ENCODE assay signal across 9 cellular contexts in genomic region chr20:10540636-10541493, GRCh38.
DNase-seq lines count a peak whose midpoint lies in the region; ATAC-seq and TF ChIP-seq lines count a peak whose summit lies in the region.
"Had no signal": no experiment of that assay in that cellular context is flagged by ENCODE, and none has a peak within 500 bp of the region (broad histone marks: within the 10 kb centered on the region; RNA-seq: fewer than 3 reads in every experiment).

No MANE protein-coding gene starts in this region.

- TF ChIP-seq POLR2A in breast epithelium (IDR thresholded peaks at IDR 0.05): no peak

- H3K9me3 ChIP-seq in breast epithelium (no peaks in the 10 kb centered on the region), liver (ENCODE audit: control insufficient read depth in 4 of 4, low read length in 3 of 4) (no peaks in the 10 kb centered on the region)

- H3K27ac Mint-ChIP-seq in glutamatergic neuron (ENCODE audit: unreplicated experiment): no peak overlapping the region

- H3K4me3 ChIP-seq in breast epithelium: peak overlapping the region in 1 of 3 donors; percentile 27
- no peak overlapping the region for H3K4me3 ChIP-seq in liver (ENCODE audit: low read depth in 1 of 3, low read length in 3 of 3)

- no peak for TF ChIP-seq RAD21 in liver (IDR thresholded peaks at IDR 0.05)

- H3K27ac ChIP-seq in breast epithelium (peak overlapping the region; percentile 83 to 88), liver (ENCODE audit: low read depth in 1 of 2, low read length in 2 of 2) (peak overlapping the region in 1 of 2 donors; percentile 9)

- H3K27me3 ChIP-seq in breast epithelium: no peaks in the 10 kb centered on the region
- no peaks in the 10 kb centered on the region for H3K27me3 ChIP-seq in liver (ENCODE audit: control insufficient read depth in 4 of 4, insufficient read depth in 4 of 4, low read length in 3 of 4)

- H3K9me3 Mint-ChIP-seq in glutamatergic neuron (ENCODE audit: unreplicated experiment): no peaks in the 10 kb centered on the region

- peaks cover 2% of the 10 kb centered on the region for H3K27me3 Mint-ChIP-seq in glutamatergic neuron (ENCODE audit: unreplicated experiment)

- H3K4me3 Mint-ChIP-seq in glutamatergic neuron (ENCODE audit: unreplicated experiment): no peak overlapping the region

- peaks cover 18% of the 10 kb centered on the region for H3K4me1 Mint-ChIP-seq in glutamatergic neuron (ENCODE audit: low read depth, unreplicated experiment)

- H3K4me1 ChIP-seq in breast epithelium (peaks cover 0 to 5% of the 10 kb centered on the region in 2 donors), liver (ENCODE audit: control insufficient read depth in 4 of 4, insufficient read depth in 4 of 4, low read length in 3 of 4) (peaks cover 0 to 9% (median 3%) of the 10 kb centered on the region in 4 donors)

- peak; percentile 93 for DNase-seq in A172 (ENCODE audit: low spot score)
- DNase-seq in HPDE6-E6E7 (ENCODE audit: extremely low spot score): peak; percentile 60
- DNase-seq in breast epithelium (ENCODE audit: low spot score in 2 of 2): no peak
- no peak for DNase-seq in glutamatergic neuron
- no peak for DNase-seq in SHP77 treated with DMSO at 0.1 percent for 48 hours (lab: John Stamatoyannopoulos, UW)
- no peak for DNase-seq in NCI-H1417 treated with DMSO at 0.1 percent for 48 hours (lab: John Stamatoyannopoulos, UW)
- DNase-seq: activated effector memory CD4-positive, alpha-beta T cell treated with anti-CD3 and anti-CD28 coated beads, Interleukin-2, amount 50 U/mL, for 16 hours had no signal

- 50% methylated on average over 4 of the region's 4 CpGs for WGBS in liver

- no peaks in the 10 kb centered on the region for H3K36me3 Mint-ChIP-seq in glutamatergic neuron (ENCODE audit: unreplicated experiment)

- intact Hi-C loops in breast epithelium (cut with DNase I; ENCODE audit: low total_unique reads): loop anchor here (5.0 to 10.0 kb wide), 2 partner anchors 66 to 1711 kb away; no protein-coding TSS in a partner anchor

- H3K36me3 ChIP-seq in breast epithelium: no peaks in the 10 kb centered on the region
- peaks cover 0 to 2% (median 0%) of the 10 kb centered on the region in 4 donors for H3K36me3 ChIP-seq in liver (ENCODE audit: control insufficient read depth in 4 of 4, insufficient read depth in 3 of 4, low read depth in 1 of 4, low read length in 3 of 4)

- TF ChIP-seq CTCF in breast epithelium (IDR thresholded peaks at IDR 0.05) (no peak), liver (IDR thresholded peaks at IDR 0.05; ENCODE audit: low read depth, low read length, missing input control) (no peak), glutamatergic neuron (IDR thresholded peaks at IDR 0.05; ENCODE audit: partially characterized antibody, unreplicated experiment) (no peak)

- ATAC-seq in GM21737 (IDR thresholded peaks at IDR 0.05; ENCODE audit: unreplicated experiment): no peak

- H3K9ac ChIP-seq in liver (ENCODE audit: low read depth in 1 of 2, low read length in 2 of 2): no peak overlapping the region

TF ChIP-seq in liver, 16 proteins besides CTCF, POLR2A, EP300 and RAD21:
- TF ChIP-seq ZBTB33 (IDR thresholded peaks at IDR 0.05): no peak
- no peak for TF ChIP-seq ATF3 (IDR thresholded peaks at IDR 0.05)
- no peak for TF ChIP-seq TAF1 (conservative IDR thresholded peaks at IDR 0.05)
- no peak for TF ChIP-seq SP1 (IDR thresholded peaks at IDR 0.05)
- TF ChIP-seq EGR1 (IDR thresholded peaks at IDR 0.05; ENCODE audit: low read depth in 2 of 2): no peak
- TF ChIP-seq YY1 (IDR thresholded peaks at IDR 0.05): no peak
- TF ChIP-seq REST (IDR thresholded peaks at IDR 0.05): peak; percentile 14
- no peak for TF ChIP-seq NR2F2 (IDR thresholded peaks at IDR 0.05)
- no peak for TF ChIP-seq MAX (IDR thresholded peaks at IDR 0.05)
- TF ChIP-seq FOXA1 (IDR thresholded peaks at IDR 0.05): no peak
- peak in 1 of 2 donors; percentile 7 for TF ChIP-seq JUND (IDR thresholded peaks at IDR 0.05)
- no peak for TF ChIP-seq HNF4G (IDR thresholded peaks at IDR 0.05)
- no peak for TF ChIP-seq GABPA (IDR thresholded peaks at IDR 0.05 in 1 of 2, conservative IDR thresholded peaks at IDR 0.05 in 1 of 2)
- TF ChIP-seq FOXA2 (IDR thresholded peaks at IDR 0.05): no peak
- peak; percentile 28 to 51 for TF ChIP-seq HNF4A (conservative IDR thresholded peaks at IDR 0.05)
- TF ChIP-seq RXRA (IDR thresholded peaks at IDR 0.05): peak in 1 of 2 donors; percentile 47

Comparison
In these comparisons a context has a peak if more than half of its experiments do, and no peak if none do; other contexts are left out.
1. DNase-seq: peak in A172 (single experiment) and HPDE6-E6E7 (single experiment); none in breast epithelium (0 of 2), glutamatergic neuron (single experiment), SHP77 treated with DMSO at 0.1 percent for 48 hours (single experiment) and NCI-H1417 treated with DMSO at 0.1 percent for 48 hours (single experiment).